Comparison of ENCODE assay signal across 17 cellular contexts in the genomic region with DNA sequence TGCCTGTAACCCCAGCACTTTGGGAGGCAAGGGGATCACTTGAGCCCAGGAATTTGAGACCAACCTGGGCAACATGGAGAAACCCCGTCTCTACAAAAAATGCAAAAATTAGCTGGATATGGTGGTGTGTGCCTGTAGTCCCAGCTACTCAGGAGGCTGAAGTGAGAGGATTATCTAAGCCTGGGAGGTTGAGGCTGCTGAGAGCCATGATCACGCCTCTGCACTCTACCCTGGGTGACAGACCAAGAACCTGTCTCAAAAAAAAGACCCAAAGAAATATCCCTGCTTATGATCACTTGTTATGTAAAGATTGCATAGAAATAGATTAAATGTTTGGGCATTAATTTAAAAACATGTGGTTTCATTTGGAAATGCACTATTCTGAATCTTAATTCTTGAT.
DNase-seq lines count a peak whose midpoint lies in the region; ATAC-seq, FAIRE-seq and TF ChIP-seq lines count a peak whose summit lies in the region.
"Had no signal": no experiment of that assay in that cellular context is flagged by ENCODE, and none has a peak within 500 bp of the region (broad histone marks: within the 10 kb centered on the region; RNA-seq: fewer than 3 reads in every experiment).

No MANE protein-coding gene starts in this region.

- no peak for DNase-seq in GM19239 (ENCODE audit: insufficient read length, low spot score)
- DNase-seq in adipocyte (ENCODE audit: low read depth): no peak
- DNase-seq in hepatocyte (ENCODE audit: low spot score): no peak
- no peak for DNase-seq in progenitor cell of endocrine pancreas (ENCODE audit: low spot score, unreplicated experiment)
- DNase-seq in transverse colon: no peak
- DNase-seq in HFFc6: no peak
- DNase-seq: activated CD8-positive, alpha-beta T cell treated with anti-CD3 and anti-CD28 coated beads for 36 hours; activated naive CD4-positive, alpha-beta T cell treated with anti-CD3 and anti-CD28 coated beads, Interleukin-2, amount 50 U/mL, for 16 hours; activated T-cell treated with anti-CD3 and anti-CD28 coated beads, Interleukin-2, amount 50 U/mL, for 24 hours; DND-41; foreskin melanocyte; NCI-H1436 treated with DMSO at 0.1 percent for 48 hours; NCI-H526 treated with DMSO at 0.1 percent for 48 hours; T-helper 17 cell had no signal

- no peak overlapping the region for H3K4me2 ChIP-seq in hepatocyte

- peak overlapping the region; percentile 85 for H3K27ac ChIP-seq in hepatocyte
- peak overlapping the region in 2 of 4 donors; percentile 8 to 40 for H3K27ac ChIP-seq in transverse colon

- H4K20me1 ChIP-seq in hepatocyte (ENCODE audit: insufficient read depth, poor library complexity, severe bottlenecking): no peaks in the 10 kb centered on the region

- H3K27me3 ChIP-seq in adipocyte (replicated peaks; ENCODE audit: control insufficient read depth, insufficient read depth, low read length) (no peaks in the 10 kb centered on the region), hepatocyte (no peaks in the 10 kb centered on the region), transverse colon (no peaks in the 10 kb centered on the region)

- ATAC-seq in HG03159 (IDR thresholded peaks at IDR 0.05; ENCODE audit: unreplicated experiment) (no peak), HG03139 (IDR thresholded peaks at IDR 0.05; ENCODE audit: unreplicated experiment) (no peak)
- ATAC-seq: activated CD8-positive, alpha-beta T cell treated with anti-CD3 and anti-CD28 coated beads for 36 hours; T-helper 17 cell had no signal

- H3K9me3 Mint-ChIP-seq in progenitor cell of endocrine pancreas (ENCODE audit: low read depth): peaks cover 4% of the 10 kb centered on the region
- H3K9me3 Mint-ChIP-seq in HFFc6: no peaks in the 10 kb centered on the region
- H3K9me3 Mint-ChIP-seq: activated CD8-positive, alpha-beta T cell treated with anti-CD3 and anti-CD28 coated beads for 36 hours; activated T-cell treated with anti-CD3 and anti-CD28 coated beads, Interleukin-2, amount 50 U/mL, for 24 hours had no signal

- TF ChIP-seq EP300 in transverse colon (IDR thresholded peaks at IDR 0.05; ENCODE audit: low read depth): no peak

- H3K9me2 ChIP-seq in hepatocyte (replicated peaks; ENCODE audit: insufficient read depth): no peaks in the 10 kb centered on the region

- H3K27me3 Mint-ChIP-seq in progenitor cell of endocrine pancreas (no peaks in the 10 kb centered on the region), HFFc6 (ENCODE audit: insufficient read depth) (no peaks in the 10 kb centered on the region; the same call in 1 of the 2 replicates)
- H3K27me3 Mint-ChIP-seq: activated T-cell treated with anti-CD3 and anti-CD28 coated beads, Interleukin-2, amount 50 U/mL, for 24 hours; T-helper 17 cell had no signal

- TF ChIP-seq CTCF in hepatocyte (IDR thresholded peaks at IDR 0.05; ENCODE audit: poor library complexity) (no peak), progenitor cell of endocrine pancreas (IDR thresholded peaks at IDR 0.05; ENCODE audit: unreplicated experiment) (no peak), transverse colon (IDR thresholded peaks at IDR 0.05) (peak in 1 of 5 experiments; percentile 3), HFFc6 (IDR thresholded peaks at IDR 0.05) (no peak)

- H3K36me3 ChIP-seq in adipocyte (ENCODE audit: control insufficient read depth, insufficient read depth, low read length, severe bottlenecking): no peaks in the 10 kb centered on the region
- H3K36me3 ChIP-seq in hepatocyte (replicated peaks; ENCODE audit: insufficient read depth, low read depth): no peaks in the 10 kb centered on the region
- H3K36me3 ChIP-seq in transverse colon: no peaks in the 10 kb centered on the region

- no peak overlapping the region for H2AFZ ChIP-seq in hepatocyte

- H3K4me1 ChIP-seq in adipocyte (ENCODE audit: control insufficient read depth, insufficient read depth, low read length): peaks cover 22% of the 10 kb centered on the region
- peaks cover 14% of the 10 kb centered on the region for H3K4me1 ChIP-seq in hepatocyte (ENCODE audit: insufficient read depth)
- peaks cover 0 to 25% (median 14%) of the 10 kb centered on the region in 4 donors for H3K4me1 ChIP-seq in transverse colon

- intact Hi-C loops in transverse colon (cut with DNase I; ENCODE audit: low total_unique reads): no loop called here

- no peak for TF ChIP-seq POLR2A in transverse colon (IDR thresholded peaks at IDR 0.05)

- in situ Hi-C loops in transverse colon (cut with MboI; ENCODE audit: low pct_ligation_motif_present in 1 of 4, low pct_unique_long_range_greater_than_20kb in 1 of 4, low sequenced_read_pairs in 3 of 4): no loop called here

- 86% methylated on average over 2 of the region's 2 CpGs for WGBS in hepatocyte (ENCODE audit: low lambda C conversion rate, missing lambda C conversion rate)
- 88 to 90% methylated on average over 2 of the region's 2 CpGs for WGBS in transverse colon (ENCODE audit: low coverage in 1 of 2), 2 donors

- no peaks in the 10 kb centered on the region for H3K79me2 ChIP-seq in hepatocyte

- peak overlapping the region; percentile 59 for H3K27ac Mint-ChIP-seq in progenitor cell of endocrine pancreas
- H3K27ac Mint-ChIP-seq in HFFc6: no peak overlapping the region
- H3K27ac Mint-ChIP-seq: activated CD8-positive, alpha-beta T cell treated with anti-CD3 and anti-CD28 coated beads for 36 hours; activated T-cell treated with anti-CD3 and anti-CD28 coated beads, Interleukin-2, amount 50 U/mL, for 24 hours; T-helper 17 cell had no signal

- peak; percentile 35 for FAIRE-seq in GM19239 (lab: Jason Lieb, UNC)
- FAIRE-seq: colon had no signal

- H3K36me3 Mint-ChIP-seq in progenitor cell of endocrine pancreas (ENCODE audit: insufficient read depth): no peaks in the 10 kb centered on the region
- no peaks in the 10 kb centered on the region for H3K36me3 Mint-ChIP-seq in HFFc6 (ENCODE audit: low read depth)

- peak overlapping the region; percentile 53 for H3K9ac ChIP-seq in adipocyte (ENCODE audit: low read length)

- H3K9me3 ChIP-seq in adipocyte (ENCODE audit: control insufficient read depth, low read length) (no peaks in the 10 kb centered on the region), hepatocyte (ENCODE audit: low read depth) (no peaks in the 10 kb centered on the region), transverse colon (no peaks in the 10 kb centered on the region)

- H3K4me3 ChIP-seq in adipocyte (ENCODE audit: low read length) (peak overlapping the region; percentile 23), hepatocyte (no peak overlapping the region), transverse colon (no peak overlapping the region)

- H3K4me1 Mint-ChIP-seq in progenitor cell of endocrine pancreas (ENCODE audit: low read depth) (peaks cover 28% of the 10 kb centered on the region), HFFc6 (ENCODE audit: low read depth) (peaks cover 31% of the 10 kb centered on the region)

- H3K4me3 Mint-ChIP-seq in progenitor cell of endocrine pancreas (ENCODE audit: low read depth) (no peak overlapping the region), HFFc6 (no peak overlapping the region)
- H3K4me3 Mint-ChIP-seq: activated CD8-positive, alpha-beta T cell treated with anti-CD3 and anti-CD28 coated beads for 36 hours; activated T-cell treated with anti-CD3 and anti-CD28 coated beads, Interleukin-2, amount 50 U/mL, for 24 hours; T-helper 17 cell had no signal
